ENCODE assay signal across 10 cellular contexts in the genomic region with DNA sequence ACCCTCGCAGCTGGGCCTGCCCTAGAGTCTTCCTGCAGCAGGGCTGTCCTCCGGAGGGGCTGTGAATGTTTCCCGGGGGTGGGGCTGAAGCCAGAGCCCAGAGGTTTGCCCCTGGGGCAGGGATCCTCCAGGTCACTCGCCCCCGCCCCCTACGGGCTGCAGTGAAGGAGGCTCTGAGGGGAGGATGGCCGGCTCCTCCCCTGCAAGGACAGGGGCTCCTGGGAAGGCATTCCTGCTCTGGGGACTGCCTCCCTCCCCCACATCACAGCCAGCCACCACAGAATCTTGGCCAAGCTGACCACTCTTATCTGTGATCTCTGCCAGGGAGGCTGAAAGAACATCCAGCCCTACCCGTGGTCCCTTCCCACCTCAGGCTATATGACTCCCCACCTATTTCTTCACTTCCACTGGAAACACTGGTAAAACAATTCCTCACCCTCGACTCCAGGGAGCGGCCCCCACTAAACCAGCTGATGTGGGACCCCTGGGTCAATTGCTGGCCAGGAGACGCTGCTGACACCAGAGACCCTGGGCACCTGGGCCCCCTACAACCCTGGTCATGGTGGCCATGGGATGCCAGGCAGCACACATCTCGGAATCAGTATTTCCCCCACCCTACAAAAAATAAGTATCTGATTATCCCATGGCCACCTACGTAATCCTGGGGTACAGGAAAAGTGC.
DNase-seq lines count a peak whose midpoint lies in the region; ATAC-seq, FAIRE-seq and TF ChIP-seq lines count a peak whose summit lies in the region.
"Had no signal": no experiment of that assay in that cellular context is flagged by ENCODE, and none has a peak within 500 bp of the region (broad histone marks: within the 10 kb centered on the region; RNA-seq: fewer than 3 reads in every experiment).

No MANE protein-coding gene starts in this region.

- intact Hi-C loops in HepG2 (cut with micrococcal nuclease; ENCODE audit: unreplicated experiment): no loop called here
- intact Hi-C loops in right lobe of liver (cut with DNase I): no loop called here
- intact Hi-C loops in mammary epithelial cell (cut with micrococcal nuclease): no loop called here
- intact Hi-C loops in left colon (cut with DNase I, micrococcal nuclease): no loop called here
- intact Hi-C loops in upper lobe of right lung (cut with DNase I): no loop called here

- no peak for TF ChIP-seq RAD21 in HepG2 (CRISPR knock-in tag; IDR thresholded peaks at IDR 0.05)

- ATAC-seq in HepG2 (peak; percentile 50), right lobe of liver (no peak), left colon (peak; percentile 29), HG03139 (IDR thresholded peaks at IDR 0.05; ENCODE audit: unreplicated experiment) (no peak), GM18861 (IDR thresholded peaks at IDR 0.05; ENCODE audit: unreplicated experiment) (no peak), upper lobe of right lung (no peak)

- TF ChIP-seq EP300 in HepG2 (IDR thresholded peaks at IDR 0.05; ENCODE audit: low read depth in 2 of 2, low read length in 2 of 2): no peak
- no peak for TF ChIP-seq EP300 in HepG2 (CRISPR knock-in tag; IDR thresholded peaks at IDR 0.05; ENCODE audit: borderline replicate concordance)

- WGBS in HepG2 (ENCODE audit: low lambda C conversion rate): 55% methylated on average over 9 of the region's 13 CpGs
- WGBS in right lobe of liver (ENCODE audit: insufficient coverage, low coverage, low lambda C conversion rate, missing lambda C conversion rate): 67% methylated on average over 3 of the region's 13 CpGs
- 68% methylated on average over 4 of the region's 13 CpGs for WGBS in mammary epithelial cell (ENCODE audit: low coverage, missing lambda C conversion rate)

- TF ChIP-seq POLR2A in HepG2 (IDR thresholded peaks at IDR 0.05; ENCODE audit: insufficient read depth in 1 of 2, low read depth in 2 of 2, low read length in 2 of 2): no peak
- TF ChIP-seq POLR2A in right lobe of liver (IDR thresholded peaks at IDR 0.05): no peak

- no peaks in the 10 kb centered on the region for H3K9me3 ChIP-seq in HepG2 (ENCODE audit: low read length)
- H3K9me3 ChIP-seq in right lobe of liver: no peaks in the 10 kb centered on the region
- H3K9me3 ChIP-seq in mammary epithelial cell (replicated peaks; ENCODE audit: insufficient read depth, low read length): no peaks in the 10 kb centered on the region
- no peaks in the 10 kb centered on the region for H3K9me3 ChIP-seq in upper lobe of right lung

- H3K27me3 ChIP-seq in HepG2 (ENCODE audit: control insufficient read depth in 1 of 2, insufficient read depth in 2 of 2, low read length in 2 of 2): peaks cover 0 to 28% of the 10 kb centered on the region in 2 experiments; a peak in 2 of 5 replicates
- H3K27me3 ChIP-seq in right lobe of liver: no peaks in the 10 kb centered on the region
- H3K27me3 ChIP-seq in mammary epithelial cell (ENCODE audit: insufficient read depth, low read length): peaks cover 2% of the 10 kb centered on the region
- H3K27me3 ChIP-seq in upper lobe of right lung: no peaks in the 10 kb centered on the region

- CTCF ChIA-PET in HepG2 (lab: Yijun Ruan, JAX; ENCODE audit: low intra/inter-chr PET ratio, low total read pairs): no interaction called here
- CTCF ChIA-PET in mammary epithelial cell (lab: Charles Lee; ENCODE audit: low non-redundant PET): no interaction called here

- dilution Hi-C loops in mammary epithelial cell (cut with HindIII; ENCODE audit: low sequenced_read_pairs): loop anchor here (5.0 kb wide), 2 partner anchors 63 to 183 kb away; partner anchors contain the start of gene RHO

- in situ Hi-C loops in HepG2 (cut with HindIII; ENCODE audit: extremely low pct_ligation_motif_present, low pct_unique_long_range_greater_than_20kb) (no loop called here), mammary epithelial cell (cut with MboI; ENCODE audit: low sequenced_read_pairs in 2 of 2) (no loop called here)

- TF ChIP-seq CTCF in HepG2 (CRISPR knock-in tag; IDR thresholded peaks at IDR 0.05): peak; percentile 23; the same call in 1 of the 2 replicates
- no peak for TF ChIP-seq CTCF in right lobe of liver (IDR thresholded peaks at IDR 0.05)
- TF ChIP-seq CTCF in mammary epithelial cell (conservative IDR thresholded peaks at IDR 0.05 in 1 of 2, IDR thresholded peaks at IDR 0.05 in 1 of 2; ENCODE audit: extremely low read depth in 1 of 2, insufficient read depth in 1 of 2, low read depth in 1 of 2, low read length in 2 of 2): no peak
- TF ChIP-seq CTCF in upper lobe of right lung (IDR thresholded peaks at IDR 0.05): no peak

- no peak overlapping the region for H3K9ac ChIP-seq in HepG2 (ENCODE audit: insufficient read depth, low read depth, low read length)
- H3K9ac ChIP-seq in mammary epithelial cell (ENCODE audit: insufficient read depth, low read length): no peak overlapping the region

- no peak overlapping the region for H3K27ac ChIP-seq in HepG2 (ENCODE audit: extremely low read length, insufficient read depth, low read length)
- H3K27ac ChIP-seq in right lobe of liver: no peak overlapping the region
- no peak overlapping the region for H3K27ac ChIP-seq in mammary epithelial cell (ENCODE audit: insufficient read depth, low read depth, low read length)
- no peak overlapping the region for H3K27ac ChIP-seq in upper lobe of right lung

- no peaks in the 10 kb centered on the region for H4K20me1 ChIP-seq in HepG2 (ENCODE audit: insufficient read depth, low read length)
- no peaks in the 10 kb centered on the region for H4K20me1 ChIP-seq in mammary epithelial cell (ENCODE audit: insufficient read depth, low read length)

- DNase-seq in HepG2 (ENCODE audit: low spot score) (no peak), right lobe of liver (no peak), mammary epithelial cell (no peak), left colon (no peak), upper lobe of right lung (no peak), midbrain (lab: John Stamatoyannopoulos, UW) (no peak)

- H3K79me2 ChIP-seq in HepG2 (ENCODE audit: insufficient read depth, low read length): no peaks in the 10 kb centered on the region
- H3K79me2 ChIP-seq in mammary epithelial cell (ENCODE audit: insufficient read depth, low read length): no peaks in the 10 kb centered on the region

- BruUV-seq in HepG2 (replicated peaks; lab: Mats Ljungman, UMichigan): no TSS peak
- BruUV-seq in mammary epithelial cell (replicated peaks; lab: Mats Ljungman, UMichigan): no TSS peak

- H3K4me2 ChIP-seq in HepG2 (ENCODE audit: low read depth, low read length) (peak overlapping the region; percentile 78), mammary epithelial cell (ENCODE audit: insufficient read depth, low read depth, low read length) (peak overlapping the region; percentile 69)

- H3K4me3 ChIP-seq in HepG2 (replicated peaks in 1 of 3; ENCODE audit: insufficient read depth in 1 of 3, low read depth in 2 of 3, low read length in 3 of 3) (peak overlapping the region in 2 of 3 experiments; percentile 55 to 66; a peak in 4 of 6 replicates), right lobe of liver (no peak overlapping the region), mammary epithelial cell (replicated peaks in 1 of 3; ENCODE audit: insufficient read depth in 1 of 3, low read depth in 2 of 3, low read length in 3 of 3) (no peak overlapping the region), upper lobe of right lung (no peak overlapping the region)

- H3K4me1 ChIP-seq in HepG2 (ENCODE audit: insufficient read depth, low read length): peaks cover 66% of the 10 kb centered on the region
- peaks cover 0 to 5% (median 0%) of the 10 kb centered on the region in 4 donors for H3K4me1 ChIP-seq in right lobe of liver
- H3K4me1 ChIP-seq in mammary epithelial cell (ENCODE audit: insufficient read depth, low read length): peaks cover 8% of the 10 kb centered on the region
- peaks cover 15% of the 10 kb centered on the region for H3K4me1 ChIP-seq in upper lobe of right lung

- POLR2A ChIA-PET in HepG2 (lab: Yijun Ruan, JAX): interaction anchor here (0.6 kb wide), 1 partner anchor 16 kb away, joined by 3 read pairs; no protein-coding TSS in a partner anchor

- H2AFZ ChIP-seq in HepG2 (ENCODE audit: low read length): no peak overlapping the region
- H2AFZ ChIP-seq in mammary epithelial cell (ENCODE audit: low read depth, low read length): no peak overlapping the region

- FAIRE-seq in HepG2 (lab: Jason Lieb, UNC): no peak
- FAIRE-seq: bronchial epithelial cell, kidney had no signal

- H3K36me3 ChIP-seq in HepG2 (replicated peaks in 1 of 2; ENCODE audit: control insufficient read depth in 1 of 2, insufficient read depth in 2 of 2, low read length in 2 of 2): no peaks in the 10 kb centered on the region
- H3K36me3 ChIP-seq in right lobe of liver: no peaks in the 10 kb centered on the region
- H3K36me3 ChIP-seq in mammary epithelial cell (ENCODE audit: insufficient read depth, low read length): no peaks in the 10 kb centered on the region
- H3K36me3 ChIP-seq in upper lobe of right lung: no peaks in the 10 kb centered on the region

TF ChIP-seq in HepG2, 621 proteins besides CTCF, POLR2A, EP300 and RAD21 (continues in another document):
- TF ChIP-seq POLR2AphosphoS2 (IDR thresholded peaks at IDR 0.05; ENCODE audit: low read depth, low read length) (no peak), GTF3A (CRISPR knock-in tag; conservative IDR thresholded peaks at IDR 0.05) (no peak), ZBTB4 (CRISPR knock-in tag; IDR thresholded peaks at IDR 0.05; ENCODE audit: borderline replicate concordance) (no peak), EZH2 (conservative IDR thresholded peaks at IDR 0.05; ENCODE audit: low read depth, low read length) (no peak), ZNF101 (CRISPR knock-in tag; IDR thresholded peaks at IDR 0.05; ENCODE audit: borderline replicate concordance, low read depth) (no peak)

Comparison
In these comparisons a context has a peak if more than half of its experiments do, and no peak if none do; other contexts are left out.
1. ATAC-seq: peak in HepG2 (single experiment) and left colon (single experiment); none in right lobe of liver (0 of 4), HG03139 (single experiment), GM18861 (single experiment) and upper lobe of right lung (single experiment).
2. H3K4me3 ChIP-seq: peak in HepG2 (2 of 3); none in right lobe of liver (0 of 3), mammary epithelial cell (0 of 3) and upper lobe of right lung (single experiment).